Comparison of ENCODE assay signal across 8 cellular contexts in genomic region chr7:20798081-20798693, GRCh38. TPM values are rescaled to one million over a fixed set of nuclear protein-coding genes. Genes with fewer than 3 reads are reported as not detected.
DNase-seq lines count a peak whose midpoint lies in the region; ATAC-seq and TF ChIP-seq lines count a peak whose summit lies in the region.

No MANE protein-coding gene starts in this region.

- H3K79me2 ChIP-seq in HCT116 (ENCODE audit: insufficient read depth, low read length) (no peaks in the 10 kb centered on the region), trophoblast cell (ENCODE audit: control insufficient read depth, insufficient read depth, low read length, poor library complexity) (no peaks in the 10 kb centered on the region)

- H3K4me3 ChIP-seq in HCT116 (replicated peaks in 1 of 2; ENCODE audit: low read depth in 1 of 2, low read length in 2 of 2): peak overlapping the region; percentile 36 to 62
- H3K4me3 ChIP-seq in fibroblast of villous mesenchyme (ENCODE audit: low read depth, low read length): peak overlapping the region; percentile 54
- H3K4me3 ChIP-seq in trophoblast cell (ENCODE audit: low read depth, low read length): peak overlapping the region; percentile 65

- no peaks in the 10 kb centered on the region for H3K9me3 ChIP-seq in HCT116 (ENCODE audit: control insufficient read depth in 1 of 2, insufficient read depth in 1 of 2, low read depth in 1 of 2, low read length in 2 of 2)
- H3K9me3 ChIP-seq in T-helper 17 cell (ENCODE audit: control insufficient read depth, low read length, poor library complexity, severe bottlenecking): no peaks in the 10 kb centered on the region
- H3K9me3 ChIP-seq in trophoblast cell (ENCODE audit: insufficient read depth, low read depth, low read length): peaks cover 4% of the 10 kb centered on the region

- H4K12ac ChIP-seq in trophoblast cell (ENCODE audit: low read depth, low read length): no peak overlapping the region

- no peaks in the 10 kb centered on the region for H4K20me1 ChIP-seq in HCT116 (ENCODE audit: insufficient read depth)

- peak overlapping the region; percentile 97 for H2AFZ ChIP-seq in HCT116 (ENCODE audit: low read depth, low read length, poor library complexity, severe bottlenecking)
- no peak overlapping the region for H2AFZ ChIP-seq in trophoblast cell (ENCODE audit: insufficient read depth, low read length, poor library complexity)

- peak overlapping the region; percentile 40; the same call in 1 of the 2 replicates for H3K27ac ChIP-seq in HCT116 (ENCODE audit: low read depth, low read length)
- H3K27ac ChIP-seq in trophoblast cell (ENCODE audit: low read depth, low read length): no peak overlapping the region

- H3K4me2 ChIP-seq in HCT116 (ENCODE audit: low read length) (peak overlapping the region; percentile 87), trophoblast cell (ENCODE audit: low read length) (peak overlapping the region; percentile 80)

- no peaks in the 10 kb centered on the region for H3K79me1 ChIP-seq in trophoblast cell (ENCODE audit: low read length)

- no CpG with 5 or more reads among the region's 77 CpGs for WGBS in trophoblast cell (ENCODE audit: extremely low coverage, insufficient coverage, insufficient read length)

- no peak overlapping the region for H3K18ac ChIP-seq in trophoblast cell (ENCODE audit: low read length)

- H3K27me3 ChIP-seq in HCT116 (ENCODE audit: insufficient read depth, low read length): no peaks in the 10 kb centered on the region; the same call in 1 of the 2 replicates
- H3K27me3 ChIP-seq in trophoblast cell (ENCODE audit: insufficient read depth, low read length): peaks cover 46% of the 10 kb centered on the region

- H3K4me3 Mint-ChIP-seq in T-helper 17 cell: peak overlapping the region; percentile 77

- H4K91ac ChIP-seq in trophoblast cell (ENCODE audit: low read depth, low read length): no peak overlapping the region

- intact Hi-C loops in HCT116 (cut with micrococcal nuclease): no loop called here

- DNase-seq in activated naive CD4-positive, alpha-beta T cell treated with anti-CD3 and anti-CD28 coated beads, Interleukin-2, amount 50 U/mL, for 72 hours (ENCODE audit: low spot score in 2 of 2): no peak
- DNase-seq in activated naive CD4-positive, alpha-beta T cell treated with Interleukin-2 at 50 U/mL for 16 hours: no peak
- DNase-seq in HCT116 (ENCODE audit: low read depth, low spot score) (peak; percentile 54), LoVo (ENCODE audit: low spot score) (peak; percentile 81), T-helper 17 cell (no peak), fibroblast of villous mesenchyme (ENCODE audit: low read depth) (peak; percentile 14), trophoblast cell (peak; percentile 30 to 54), mesenteric fat pad (ENCODE audit: low spot score) (no peak)

- H3K9me3 Mint-ChIP-seq in activated naive CD4-positive, alpha-beta T cell treated with anti-CD3 and anti-CD28 coated beads, Interleukin-2, amount 50 U/mL, for 72 hours: peaks cover 0 to 4% of the 10 kb centered on the region in 2 donors

- H2BK5ac ChIP-seq in trophoblast cell (ENCODE audit: low read depth, low read length, poor library complexity): no peak overlapping the region

- H3K36me3 ChIP-seq in HCT116 (ENCODE audit: control insufficient read depth in 1 of 2, insufficient read depth in 2 of 2, low read length in 2 of 2) (no peaks in the 10 kb centered on the region), trophoblast cell (ENCODE audit: control insufficient read depth in 1 of 2, insufficient read depth in 2 of 2, low read length in 2 of 2) (no peaks in the 10 kb centered on the region)

- H4K8ac ChIP-seq in trophoblast cell (ENCODE audit: low read depth, low read length): no peak overlapping the region

- no peak for TF ChIP-seq POLR2A in HCT116 (IDR thresholded peaks at IDR 0.05; ENCODE audit: borderline replicate concordance, extremely low read depth, insufficient read depth, insufficient read length)

- BruUV-seq in HCT116 (replicated peaks; lab: Mats Ljungman, UMichigan): no TSS peak

- peaks cover 56% of the 10 kb centered on the region for H3K27me3 Mint-ChIP-seq in T-helper 17 cell

- peaks cover 0 to 13% of the 10 kb centered on the region in 2 experiments; a peak in 3 of 4 replicates for H3K4me1 ChIP-seq in HCT116 (ENCODE audit: control insufficient read depth in 1 of 2, insufficient read depth in 2 of 2, low read length in 2 of 2)
- H3K4me1 ChIP-seq in trophoblast cell (ENCODE audit: control insufficient read depth in 1 of 2, insufficient read depth in 2 of 2, low read length in 2 of 2): peaks cover 0 to 10% of the 10 kb centered on the region in 2 experiments

- CTCF ChIA-PET in HCT116 (lab: Charles Lee): no interaction called here

- POLR2A ChIA-PET in HCT116 (lab: Charles Lee): interaction anchor here (1.3 kb wide), 1 partner anchor 9 kb away, joined by 3 read pairs; no protein-coding TSS in a partner anchor

- H3K9ac ChIP-seq in HCT116 (ENCODE audit: low read length) (peak overlapping the region; percentile 55), trophoblast cell (ENCODE audit: low read length) (no peak overlapping the region)

- H2AK5ac ChIP-seq in trophoblast cell (ENCODE audit: low read length): no peak overlapping the region

- peak; percentile 61 to 90 for ATAC-seq in activated naive CD4-positive, alpha-beta T cell treated with anti-CD3 and anti-CD28 coated beads, Interleukin-2, amount 50 U/mL, for 72 hours
- peak; percentile 89 for ATAC-seq in HCT116
- ATAC-seq in T-helper 17 cell: peak; percentile 64

- no peak overlapping the region for H2BK120ac ChIP-seq in trophoblast cell (ENCODE audit: insufficient read depth, low read length, poor library complexity)

- H3K4ac ChIP-seq in trophoblast cell (ENCODE audit: low read depth, low read length): no peak overlapping the region

- RAD21 ChIA-PET in HCT116 (lab: Charles Lee; ENCODE audit: low non-redundant PET in 1 of 2, low total read pairs in 2 of 2, uncharacterized antibody in 2 of 2, unreplicated experiment in 2 of 2): no interaction called here

- H3K23ac ChIP-seq in trophoblast cell (ENCODE audit: low read length): no peak overlapping the region

- H2BK12ac ChIP-seq in trophoblast cell (ENCODE audit: low read length): no peak overlapping the region

- H3K36me3 Mint-ChIP-seq in activated naive CD4-positive, alpha-beta T cell treated with anti-CD3 and anti-CD28 coated beads, Interleukin-2, amount 50 U/mL, for 72 hours: peaks cover 0 to 20% of the 10 kb centered on the region in 2 donors
- peaks cover 2% of the 10 kb centered on the region for H3K36me3 Mint-ChIP-seq in T-helper 17 cell (ENCODE audit: low read depth)

- no peak overlapping the region for H3K27ac Mint-ChIP-seq in activated naive CD4-positive, alpha-beta T cell treated with anti-CD3 and anti-CD28 coated beads, Interleukin-2, amount 50 U/mL, for 72 hours
- no peak overlapping the region for H3K27ac Mint-ChIP-seq in T-helper 17 cell

- no peak overlapping the region for H3K14ac ChIP-seq in trophoblast cell (ENCODE audit: low read length)

- peaks cover 11% of the 10 kb centered on the region for H3K4me1 Mint-ChIP-seq in T-helper 17 cell

- TF ChIP-seq CTCF in HCT116 (IDR thresholded peaks at IDR 0.05 in 2 of 3, conservative IDR thresholded peaks at IDR 0.05 in 1 of 3; ENCODE audit: borderline replicate concordance in 1 of 3, insufficient read depth in 1 of 3, low read depth in 2 of 3, low read length in 2 of 3): no peak
- no peak for TF ChIP-seq CTCF in fibroblast of villous mesenchyme (IDR thresholded peaks at IDR 0.05; ENCODE audit: insufficient read depth, low read depth, low read length)

- TF ChIP-seq RAD21 in HCT116 (IDR thresholded peaks at IDR 0.05; ENCODE audit: low read depth): no peak

- H3K9me2 ChIP-seq in HCT116 (ENCODE audit: insufficient read depth): no peaks in the 10 kb centered on the region

TF ChIP-seq in HCT116, 20 proteins besides CTCF, POLR2A, EP300 and RAD21 (continues in another document):
- TF ChIP-seq YY1 (IDR thresholded peaks at IDR 0.05; ENCODE audit: extremely low read depth, insufficient replicate concordance, low read depth, low read length): no peak
- no peak for TF ChIP-seq ELF1 (IDR thresholded peaks at IDR 0.05; ENCODE audit: borderline replicate concordance, low read depth)
- no peak for TF ChIP-seq EGR1 (IDR thresholded peaks at IDR 0.05; ENCODE audit: low read depth)
- TF ChIP-seq ZNF274 (IDR thresholded peaks at IDR 0.05; ENCODE audit: low read depth, low read length): no peak
- no peak for TF ChIP-seq REST (IDR thresholded peaks at IDR 0.05; ENCODE audit: low read depth)
- TF ChIP-seq POLR2AphosphoS5 (IDR thresholded peaks at IDR 0.05; ENCODE audit: low read depth, low read length): 0 out of 2 replicates have a peak, but pooled peaks have one; percentile 8
- peak; percentile 70 for TF ChIP-seq SP1 (IDR thresholded peaks at IDR 0.05; ENCODE audit: low read depth)
- TF ChIP-seq CEBPB (IDR thresholded peaks at IDR 0.05; ENCODE audit: low read depth): no peak
- no peak for TF ChIP-seq SIN3A (IDR thresholded peaks at IDR 0.05; ENCODE audit: low read depth)

RNA-seq across cellular contexts. Expression of gene SP8, which starts 11.5 kb away (rescaled TPM):
- total RNA-seq in activated naive CD4-positive, alpha-beta T cell treated with anti-CD3 and anti-CD28 coated beads, Interleukin-2, amount 50 U/mL, for 72 hours: not detected
- 0.76 TPM for total RNA-seq in HCT116 (2021; ENCODE audit: unreplicated experiment)
- polyA plus RNA-seq in HCT116 (2012): 0.08 and 0.14 TPM in 2 replicates
- not detected for total RNA-seq in T-helper 17 cell
- total RNA-seq in fibroblast of villous mesenchyme: not detected in 2 replicates
- polyA plus RNA-seq in trophoblast cell (2013): 0.03 TPM in 1 of 2 replicates, not detected in the other
- total RNA-seq in mesenteric fat pad: not detected

Comparison
In these comparisons a context has a peak if more than half of its experiments do, and no peak if none do; other contexts are left out.
1. DNase-seq: peak in HCT116 (single experiment), LoVo (single experiment), fibroblast of villous mesenchyme (single experiment) and trophoblast cell (2 of 2); none in activated naive CD4-positive, alpha-beta T cell treated with anti-CD3 and anti-CD28 coated beads, Interleukin-2, amount 50 U/mL, for 72 hours (0 of 2), activated naive CD4-positive, alpha-beta T cell treated with Interleukin-2 at 50 U/mL for 16 hours (single experiment), T-helper 17 cell (0 of 3) and mesenteric fat pad (single experiment).
2. Peak in every context shown above with its lines, with median percentiles within 50 percentile points of each other: ATAC-seq and H3K4me3 ChIP-seq.